Comparison of ENCODE assay signal across 23 cellular contexts in genomic region chr5:98518754-98519153, GRCh38.
DNase-seq lines count a peak whose midpoint lies in the region; ATAC-seq, FAIRE-seq and TF ChIP-seq lines count a peak whose summit lies in the region.
"Had no signal": no experiment of that assay in that cellular context is flagged by ENCODE, and none has a peak within 500 bp of the region (broad histone marks: within the 10 kb centered on the region; RNA-seq: fewer than 3 reads in every experiment).

No MANE protein-coding gene starts in this region.

- H3K36me3 ChIP-seq in mucosa of descending colon (ENCODE audit: low read depth) (no peaks in the 10 kb centered on the region), transverse colon (no peaks in the 10 kb centered on the region)
- H3K36me3 ChIP-seq: BE2C; BLaER1 treated with 17β-estradiol and CSF1 and Interleukin-3, amounts not matched to agents 10 nM and 100 nM had no signal

- TF ChIP-seq CTCF in mucosa of descending colon (IDR thresholded peaks at IDR 0.05) (no peak), transverse colon (IDR thresholded peaks at IDR 0.05) (no peak), coronary artery (IDR thresholded peaks at IDR 0.05) (no peak)

- no peak for TF ChIP-seq EP300 in transverse colon (IDR thresholded peaks at IDR 0.05; ENCODE audit: low read depth)

- peak; percentile 5 for FAIRE-seq in colon (lab: Jason Lieb, UNC)
- FAIRE-seq: A204.1, D721Med, GM12878, GM19239, H1 had no signal

- no peak for TF ChIP-seq POLR2A in transverse colon (IDR thresholded peaks at IDR 0.05)

- no peak for DNase-seq in mucosa of descending colon
- DNase-seq in transverse colon, result no peak
- no peak for DNase-seq in stimulated activated CD8-positive, alpha-beta memory T cell treated with anti-CD3 and anti-CD28 coated beads, Interleukin-4, amount 100 ng/mL, for 48 hours
- DNase-seq in T-helper 2 cell, result no peak
- DNase-seq in coronary artery (ENCODE audit: low spot score), result no peak
- DNase-seq: AML-193; BE2C; CD4-positive, alpha-beta T cell; CD8-positive, alpha-beta memory T cell; DMS 273 treated with DMSO at 0.1 percent for 48 hours; DMS79; EL; GDM1; GM23248; H7; HCEC 1CT had no signal

- ATAC-seq in mucosa of descending colon, result peak; percentile 83
- ATAC-seq: GM12878 had no signal

- H3K4me1 ChIP-seq in mucosa of descending colon (ENCODE audit: low read depth), result peaks cover 17% of the 10 kb centered on the region
- peaks cover 0 to 18% (median 10%) of the 10 kb centered on the region in 4 donors for H3K4me1 ChIP-seq in transverse colon
- H3K4me1 ChIP-seq: BE2C had no signal

- 14 to 17% methylated on average over 1 of the region's 1 CpG for WGBS in transverse colon (ENCODE audit: low coverage in 1 of 2), 2 donors

- in situ Hi-C loops in transverse colon (cut with MboI; ENCODE audit: low pct_ligation_motif_present in 1 of 4, low pct_unique_long_range_greater_than_20kb in 1 of 4, low sequenced_read_pairs in 3 of 4), result no loop called here

- H3K4me3 ChIP-seq in mucosa of descending colon (no peak overlapping the region), transverse colon (no peak overlapping the region), coronary artery (no peak overlapping the region)
- H3K4me3 ChIP-seq: BLaER1 treated with 17β-estradiol and CSF1 and Interleukin-3, amounts not matched to agents 10 nM and 100 nM; GM12878; GM23248 had no signal

- H3K9me3 ChIP-seq in mucosa of descending colon (no peaks in the 10 kb centered on the region), transverse colon (no peaks in the 10 kb centered on the region)
- H3K9me3 ChIP-seq: BE2C; BLaER1 treated with 17β-estradiol and CSF1 and Interleukin-3, amounts not matched to agents 10 nM and 100 nM had no signal

- no peaks in the 10 kb centered on the region for H3K27me3 ChIP-seq in transverse colon
- H3K27me3 ChIP-seq: BE2C; BLaER1 treated with 17β-estradiol and CSF1 and Interleukin-3, amounts not matched to agents 10 nM and 100 nM had no signal

- peak overlapping the region; percentile 18 to 61 (median 44) for H3K27ac ChIP-seq in transverse colon
- no peak overlapping the region for H3K27ac ChIP-seq in coronary artery
- H3K27ac ChIP-seq: BLaER1 treated with 17β-estradiol and CSF1 and Interleukin-3, amounts not matched to agents 10 nM and 100 nM; GM23248 had no signal

- intact Hi-C loops in mucosa of descending colon (cut with DNase I, micrococcal nuclease), result no loop called here
- intact Hi-C loops in transverse colon (cut with DNase I; ENCODE audit: low total_unique reads), result no loop called here

Comparison
In these comparisons a context has a peak if more than half of its experiments do, and no peak if none do; other contexts are left out.
1. H3K27ac ChIP-seq: peak in transverse colon (4 of 4); none in coronary artery (0 of 2).